8 cellular contexts compared by ENCODE assay signal in genomic region chr15:40338041-40338657, GRCh38. TPM values are rescaled to one million over a fixed set of nuclear protein-coding genes. Genes with fewer than 3 reads are reported as not detected.
DNase-seq lines count a peak whose midpoint lies in the region; ATAC-seq and TF ChIP-seq lines count a peak whose summit lies in the region.

No MANE protein-coding gene starts in this region.

- DNase-seq in NCI-H2196 (lab: John Stamatoyannopoulos, UW; ENCODE audit: unreplicated experiment), result peak; percentile 29
- DNase-seq in NCI-H2196 treated with DMSO at 0.1 percent for 48 hours (lab: John Stamatoyannopoulos, UW; ENCODE audit: unreplicated experiment), result no peak
- DNase-seq in Karpas-422, result peak; percentile 92
- DNase-seq in activated naive CD4-positive, alpha-beta T cell treated with anti-CD3 and anti-CD28 coated beads, Interleukin-2, amount 10 ng/mL, durations not matched to agents 7 days and 5 days, result peak; percentile 87
- DNase-seq in Right ventricle myocardium superior, result peak; percentile 88
- peak; percentile 33 for DNase-seq in renal cortical epithelial cell (ENCODE audit: low read depth)

- H3K9me3 ChIP-seq in Karpas-422 (ENCODE audit: low read length), result no peaks in the 10 kb centered on the region

- no peaks in the 10 kb centered on the region for H3K9me2 ChIP-seq in Karpas-422 (replicated peaks; ENCODE audit: insufficient read depth, low read length)

- H3K4me1 Mint-ChIP-seq in activated naive CD4-positive, alpha-beta T cell treated with anti-CD3 and anti-CD28 coated beads, Interleukin-2, amount 10 ng/mL, durations not matched to agents 7 days and 5 days, result peaks cover 27% of the 10 kb centered on the region

- no peaks in the 10 kb centered on the region for H3K36me3 Mint-ChIP-seq in activated naive CD4-positive, alpha-beta T cell treated with anti-CD3 and anti-CD28 coated beads, Interleukin-2, amount 10 ng/mL, durations not matched to agents 7 days and 5 days

- peak overlapping the region; percentile 18 for H3K4me2 ChIP-seq in Karpas-422 (ENCODE audit: low read depth, low read length, poor library complexity, severe bottlenecking)

- intact Hi-C loops in Right ventricle myocardium superior (cut with DNase I), result no loop called here

- H2AFZ ChIP-seq in Karpas-422 (ENCODE audit: low read length), result no peak overlapping the region

- H3K27me3 Mint-ChIP-seq in activated naive CD4-positive, alpha-beta T cell treated with anti-CD3 and anti-CD28 coated beads, Interleukin-2, amount 10 ng/mL, durations not matched to agents 7 days and 5 days, result peaks cover 7% of the 10 kb centered on the region

- ATAC-seq in SK-N-SH treated with all-trans-retinoic acid at 6 μM for 48 hours, result peak; percentile 17; the same call in 2 of the 3 replicates
- peak; percentile 30 for ATAC-seq in Right ventricle myocardium superior (ENCODE audit: poor library complexity)
- ATAC-seq in GM19324 (IDR thresholded peaks at IDR 0.05; ENCODE audit: low FRiP score, unreplicated experiment), result no peak

- no peaks in the 10 kb centered on the region for H3K9me3 Mint-ChIP-seq in activated naive CD4-positive, alpha-beta T cell treated with anti-CD3 and anti-CD28 coated beads, Interleukin-2, amount 10 ng/mL, durations not matched to agents 7 days and 5 days

- peak overlapping the region; percentile 33 for H3K27ac Mint-ChIP-seq in activated naive CD4-positive, alpha-beta T cell treated with anti-CD3 and anti-CD28 coated beads, Interleukin-2, amount 10 ng/mL, durations not matched to agents 7 days and 5 days

- H3K4me1 ChIP-seq in Karpas-422 (ENCODE audit: low read length), result peaks cover 27% of the 10 kb centered on the region

- no peak overlapping the region for H3K4me3 ChIP-seq in Karpas-422 (ENCODE audit: low read length)

- H3K4me3 Mint-ChIP-seq in activated naive CD4-positive, alpha-beta T cell treated with anti-CD3 and anti-CD28 coated beads, Interleukin-2, amount 10 ng/mL, durations not matched to agents 7 days and 5 days, result no peak overlapping the region

- no peaks in the 10 kb centered on the region for H3K79me2 ChIP-seq in Karpas-422 (ENCODE audit: low read length)

- H3K9ac ChIP-seq in Karpas-422 (ENCODE audit: low read length), result no peak overlapping the region

- no peaks in the 10 kb centered on the region for H4K20me1 ChIP-seq in Karpas-422 (ENCODE audit: insufficient read depth, low read depth, low read length)

- no peak overlapping the region for H3K27ac ChIP-seq in Karpas-422 (ENCODE audit: low read length)

- no peaks in the 10 kb centered on the region for H3K27me3 ChIP-seq in Karpas-422 (ENCODE audit: low read length)

- CTCF ChIA-PET in activated naive CD4-positive, alpha-beta T cell treated with anti-CD3 and anti-CD28 coated beads, Interleukin-2, amount 10 ng/mL, durations not matched to agents 7 days and 5 days (lab: Charles Lee), result interaction anchor here (0.6 to 14.2 kb wide), 30 partner anchors 11 to 300 kb away, joined by 3 to 425 read pairs (median 4); partner anchors contain the start of genes DISP2, INAFM2 and PLCB2

- H3K36me3 ChIP-seq in Karpas-422 (ENCODE audit: insufficient read depth, low read length), result no peaks in the 10 kb centered on the region

TF ChIP-seq in SK-N-SH treated with all-trans-retinoic acid at 6 μM for 48 hours, 23 proteins besides CTCF, POLR2A, EP300 and RAD21:
- no peak for TF ChIP-seq SNAI2 (CRISPR knock-in tag; IDR thresholded peaks at IDR 0.05)
- no peak for TF ChIP-seq GLIS3 (CRISPR knock-in tag; IDR thresholded peaks at IDR 0.05)
- no peak for TF ChIP-seq ARNTL (CRISPR knock-in tag; IDR thresholded peaks at IDR 0.05; ENCODE audit: borderline replicate concordance, low read depth)
- no peak for TF ChIP-seq ZNF70 (CRISPR knock-in tag; IDR thresholded peaks at IDR 0.05)
- TF ChIP-seq ZNF565 (CRISPR knock-in tag; conservative IDR thresholded peaks at IDR 0.05; ENCODE audit: low read depth), result no peak
- no peak for TF ChIP-seq ISL1 (CRISPR knock-in tag; IDR thresholded peaks at IDR 0.05)
- no peak for TF ChIP-seq TCF4 (CRISPR knock-in tag; IDR thresholded peaks at IDR 0.05; ENCODE audit: borderline replicate concordance)
- TF ChIP-seq, protein P1, sequence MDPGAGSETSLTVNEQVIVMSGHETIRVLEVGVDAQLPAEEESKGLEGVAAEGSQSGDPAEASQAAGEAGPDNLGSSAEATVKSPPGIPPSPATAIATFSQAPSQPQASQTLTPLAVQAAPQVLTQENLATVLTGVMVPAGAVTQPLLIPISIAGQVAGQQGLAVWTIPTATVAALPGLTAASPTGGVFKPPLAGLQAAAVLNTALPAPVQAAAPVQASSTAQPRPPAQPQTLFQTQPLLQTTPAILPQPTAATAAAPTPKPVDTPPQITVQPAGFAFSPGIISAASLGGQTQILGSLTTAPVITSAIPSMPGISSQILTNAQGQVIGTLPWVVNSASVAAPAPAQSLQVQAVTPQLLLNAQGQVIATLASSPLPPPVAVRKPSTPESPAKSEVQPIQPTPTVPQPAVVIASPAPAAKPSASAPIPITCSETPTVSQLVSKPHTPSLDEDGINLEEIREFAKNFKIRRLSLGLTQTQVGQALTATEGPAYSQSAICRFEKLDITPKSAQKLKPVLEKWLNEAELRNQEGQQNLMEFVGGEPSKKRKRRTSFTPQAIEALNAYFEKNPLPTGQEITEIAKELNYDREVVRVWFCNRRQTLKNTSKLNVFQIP (CRISPR knock-in tag; IDR thresholded peaks at IDR 0.05; ENCODE audit: borderline replicate concordance, low read depth), result no peak
- no peak for TF ChIP-seq ZFP30 (CRISPR knock-in tag; IDR thresholded peaks at IDR 0.05)

RNA-seq across cellular contexts. Expression of gene CCDC9B, which starts 2.6 kb away (rescaled TPM):
- total RNA-seq in Karpas-422 (2014; rRNA removed; shearing (Covaris generic); ENCODE audit: low replicate concordance), result 1.2 and 3.1 TPM in 2 replicates
- total RNA-seq in Right ventricle myocardium superior (155 TPM), renal cortical epithelial cell (59.2 and 165 TPM in 2 replicates)

RNA-seq across cellular contexts. Expression of gene PHGR1, which starts 12.7 kb away (rescaled TPM):
- not detected in 2 replicates for total RNA-seq in Karpas-422 (2014; rRNA removed; shearing (Covaris generic); ENCODE audit: low replicate concordance)
- not detected for total RNA-seq in Right ventricle myocardium superior
- total RNA-seq in renal cortical epithelial cell, result not detected in 2 replicates

RNA-seq across cellular contexts. Expression of gene INAFM2, which starts 14.7 kb away (rescaled TPM):
- 5.8 and 9.2 TPM in 2 replicates for total RNA-seq in Karpas-422 (2014; rRNA removed; shearing (Covaris generic); ENCODE audit: low replicate concordance)
- total RNA-seq in Right ventricle myocardium superior (56.2 TPM), renal cortical epithelial cell (11.5 and 13.5 TPM in 2 replicates)

RNA-seq across cellular contexts. Expression of gene DISP2, which starts 19.9 kb away (rescaled TPM):
- 0.07 and 2.6 TPM in 2 replicates for total RNA-seq in Karpas-422 (2014; rRNA removed; shearing (Covaris generic); ENCODE audit: low replicate concordance)
- 5.9 TPM for total RNA-seq in Right ventricle myocardium superior
- 0.17 and 0.25 TPM in 2 replicates for total RNA-seq in renal cortical epithelial cell

RNA-seq across cellular contexts. Expression of gene PLCB2, which starts 30.4 kb away (rescaled TPM):
- 4.3 and 8.7 TPM in 2 replicates for total RNA-seq in Karpas-422 (2014; rRNA removed; shearing (Covaris generic); ENCODE audit: low replicate concordance)
- total RNA-seq in Right ventricle myocardium superior, result 7.7 TPM
- 0.52 TPM in 1 of 2 replicates, not detected in the other for total RNA-seq in renal cortical epithelial cell

Comparison
In these comparisons a context has a peak if more than half of its experiments do, and no peak if none do; other contexts are left out.
1. RNA of gene CCDC9B, which starts 2.6 kb away (total RNA-seq): 59.2 to 165 TPM in renal cortical epithelial cell and 155 TPM in Right ventricle myocardium superior (single experiment); 1.2 to 3.1 TPM in Karpas-422; every median in the first group is over 10 times any median in the second.